In the genomic region with DNA sequence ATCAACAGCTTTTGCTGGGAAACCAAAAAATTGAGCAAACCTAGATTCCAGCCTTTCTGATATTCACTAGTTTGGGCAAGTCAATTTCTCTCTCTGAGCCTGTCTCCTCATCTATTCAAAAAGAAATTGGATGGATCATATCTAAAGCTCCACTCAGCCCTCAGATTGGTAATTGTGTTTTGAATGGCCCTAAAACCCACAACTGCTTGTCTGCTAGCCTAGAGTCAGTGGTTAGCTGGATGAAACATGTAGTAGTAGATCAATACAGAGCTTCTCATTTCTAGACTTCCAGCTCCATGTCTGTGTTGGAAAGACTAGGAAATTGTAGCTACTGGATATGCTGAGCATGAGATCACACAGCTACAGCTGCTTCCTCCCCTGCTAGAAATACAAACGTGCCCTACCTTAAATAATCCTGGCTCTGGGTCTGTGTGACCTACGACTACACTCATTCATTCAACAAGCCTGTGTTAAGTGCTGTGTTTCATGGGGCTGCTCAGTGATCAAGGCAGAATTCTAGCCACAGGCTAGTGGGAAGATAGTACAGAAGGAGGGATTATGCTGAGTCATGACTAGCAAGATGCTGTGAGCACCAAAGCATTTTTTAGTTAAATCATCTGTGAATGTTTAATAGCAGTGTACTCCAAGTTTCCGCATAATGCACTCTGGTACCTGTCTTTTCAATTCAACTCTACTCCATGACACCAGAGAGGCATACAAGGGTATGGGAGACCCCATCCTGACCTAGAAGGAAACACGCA, we compare ENCODE assay signal across 1 cellular context.
TF ChIP-seq lines count a peak whose summit lies in the region.

No MANE protein-coding gene starts in this region.

TF ChIP-seq in A549, 52 proteins besides CTCF, POLR2A, EP300 and RAD21 (continued from another document):
- TF ChIP-seq, protein P1, sequence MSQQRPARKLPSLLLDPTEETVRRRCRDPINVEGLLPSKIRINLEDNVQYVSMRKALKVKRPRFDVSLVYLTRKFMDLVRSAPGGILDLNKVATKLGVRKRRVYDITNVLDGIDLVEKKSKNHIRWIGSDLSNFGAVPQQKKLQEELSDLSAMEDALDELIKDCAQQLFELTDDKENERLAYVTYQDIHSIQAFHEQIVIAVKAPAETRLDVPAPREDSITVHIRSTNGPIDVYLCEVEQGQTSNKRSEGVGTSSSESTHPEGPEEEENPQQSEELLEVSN (IDR thresholded peaks at IDR 0.05; ENCODE audit: borderline replicate concordance, low read depth) = no peak
TF ChIP-seq in A549: peak in this region for 2.
